20 cellular contexts compared by ENCODE assay signal in genomic region chr6:17501982-17502704, GRCh38.
DNase-seq lines count a peak whose midpoint lies in the region; ATAC-seq and TF ChIP-seq lines count a peak whose summit lies in the region.
"Had no signal": no experiment of that assay in that cellular context is flagged by ENCODE, and none has a peak within 500 bp of the region (broad histone marks: within the 10 kb centered on the region; RNA-seq: fewer than 3 reads in every experiment).

No MANE protein-coding gene starts in this region.

- no peak overlapping the region for H3K23ac ChIP-seq in mesenchymal stem cell (ENCODE audit: low read length in 2 of 2)

- H3K4me2 ChIP-seq in mesenchymal stem cell (ENCODE audit: low read length, poor library complexity, severe bottlenecking): no peak overlapping the region
- H3K4me2 ChIP-seq: BLaER1 treated with 17β-estradiol and CSF1 and Interleukin-3, amounts not matched to agents 10 nM and 100 nM had no signal

- H3K9me3 Mint-ChIP-seq in activated CD4-positive, alpha-beta memory T cell treated with anti-CD3 and anti-CD28 coated beads for 36 hours: no peaks in the 10 kb centered on the region
- H3K9me3 Mint-ChIP-seq: CD8-positive, alpha-beta T cell had no signal

- H4K91ac ChIP-seq in mesenchymal stem cell (ENCODE audit: low read length): no peak overlapping the region

- DNase-seq in EH (ENCODE audit: low read depth): peak; percentile 13
- peak; percentile 5 for DNase-seq in amniotic epithelial cell (ENCODE audit: low read depth)
- peak; percentile 21 for DNase-seq in mesenchymal stem cell
- no peak for DNase-seq in gastrocnemius medialis
- no peak for DNase-seq in substantia nigra (lab: John Stamatoyannopoulos, UW)
- DNase-seq in activated CD4-positive, alpha-beta memory T cell treated with anti-CD3 and anti-CD28 coated beads for 36 hours: no peak
- DNase-seq in middle frontal gyrus (ENCODE audit: extremely low spot score, low spot score): no peak
- DNase-seq: ACHN; CD8-positive, alpha-beta T cell; DMS153; GM23248; KG1; NCI-H1105 treated with DMSO at 0.1 percent for 48 hours; NCI-H2029 treated with DMSO at 0.1 percent for 48 hours; NCI-H526 had no signal

- H3K79me1 ChIP-seq in mesenchymal stem cell (replicated peaks; ENCODE audit: low read length, poor library complexity, severe bottlenecking): peaks cover 13% of the 10 kb centered on the region

- H2BK5ac ChIP-seq in mesenchymal stem cell (ENCODE audit: low read depth, low read length, poor library complexity, severe bottlenecking): no peak overlapping the region

- no peak for TF ChIP-seq POLR2A in gastrocnemius medialis (IDR thresholded peaks at IDR 0.05)

- H3K4me1 Mint-ChIP-seq in activated CD4-positive, alpha-beta memory T cell treated with anti-CD3 and anti-CD28 coated beads for 36 hours (ENCODE audit: low read depth): no peaks in the 10 kb centered on the region

- H3K9me3 ChIP-seq in mesenchymal stem cell (ENCODE audit: control insufficient read depth, low read length) (no peaks in the 10 kb centered on the region), gastrocnemius medialis (no peaks in the 10 kb centered on the region)
- H3K9me3 ChIP-seq: BLaER1 treated with 17β-estradiol and CSF1 and Interleukin-3, amounts not matched to agents 10 nM and 100 nM; HAP-1; SJSA1 had no signal

- intact Hi-C loops in gastrocnemius medialis (cut with DNase I; ENCODE audit: low total_unique reads): no loop called here
- intact Hi-C loops in activated CD4-positive, alpha-beta memory T cell treated with anti-CD3 and anti-CD28 coated beads for 36 hours (cut with micrococcal nuclease): no loop called here

- H3K27me3 ChIP-seq in mesenchymal stem cell (ENCODE audit: control insufficient read depth in 1 of 2, insufficient read depth in 1 of 2, low read length in 2 of 2) (no peaks in the 10 kb centered on the region), gastrocnemius medialis (no peaks in the 10 kb centered on the region)
- H3K27me3 ChIP-seq: BLaER1 treated with 17β-estradiol and CSF1 and Interleukin-3, amounts not matched to agents 10 nM and 100 nM; SJSA1 had no signal

- WGBS in mesenchymal stem cell: 83% methylated on average over 3 of the region's 3 CpGs

- H2BK120ac ChIP-seq in mesenchymal stem cell (ENCODE audit: low read depth, low read length): no peak overlapping the region

- H3K27me3 Mint-ChIP-seq in activated CD4-positive, alpha-beta memory T cell treated with anti-CD3 and anti-CD28 coated beads for 36 hours: peaks cover 7% of the 10 kb centered on the region

- H3K27ac Mint-ChIP-seq in activated CD4-positive, alpha-beta memory T cell treated with anti-CD3 and anti-CD28 coated beads for 36 hours: no peak overlapping the region
- H3K27ac Mint-ChIP-seq: CD8-positive, alpha-beta T cell had no signal

- H3K36me3 ChIP-seq in mesenchymal stem cell (ENCODE audit: control insufficient read depth in 1 of 2, insufficient read depth in 2 of 2, low read depth in 1 of 2, low read length in 2 of 2) (peaks cover 0 to 2% of the 10 kb centered on the region in 2 experiments), gastrocnemius medialis (no peaks in the 10 kb centered on the region)
- H3K36me3 ChIP-seq: HAP-1 had no signal

- no peak overlapping the region for H2BK15ac ChIP-seq in mesenchymal stem cell (ENCODE audit: low read depth, poor library complexity, severe bottlenecking)

- CTCF ChIA-PET in activated CD4-positive, alpha-beta memory T cell treated with anti-CD3 and anti-CD28 coated beads for 36 hours (lab: Charles Lee): interaction anchor here (1.3 kb wide), 1 partner anchor 82 kb away, joined by 8 read pairs; no protein-coding TSS in a partner anchor

- ATAC-seq in gastrocnemius medialis: no peak
- ATAC-seq: CD8-positive, alpha-beta T cell; Right ventricle myocardium inferior had no signal

- H3K4me1 ChIP-seq in mesenchymal stem cell (ENCODE audit: control insufficient read depth, insufficient read depth, low read depth, low read length): peaks cover 3% of the 10 kb centered on the region
- H3K4me1 ChIP-seq in gastrocnemius medialis: peaks cover 7 to 16% of the 10 kb centered on the region in 2 donors
- H3K4me1 ChIP-seq: BLaER1 treated with 17β-estradiol and CSF1 and Interleukin-3, amounts not matched to agents 10 nM and 100 nM had no signal

- peak overlapping the region in 1 of 2 experiments; percentile 24 for H3K4ac ChIP-seq in mesenchymal stem cell (ENCODE audit: low read depth in 1 of 2, low read length in 2 of 2)

- no peak overlapping the region for H3K9ac ChIP-seq in mesenchymal stem cell (ENCODE audit: low read length)
- H3K9ac ChIP-seq: BLaER1 treated with 17β-estradiol and CSF1 and Interleukin-3, amounts not matched to agents 10 nM and 100 nM; GM23248 had no signal

- H2AFZ ChIP-seq in mesenchymal stem cell (ENCODE audit: low read depth, low read length): no peak overlapping the region
- H2AFZ ChIP-seq: GM23248 had no signal

- POLR2A ChIA-PET in activated CD4-positive, alpha-beta memory T cell treated with anti-CD3 and anti-CD28 coated beads for 36 hours (lab: Charles Lee): no interaction called here

- in situ Hi-C loops in gastrocnemius medialis (cut with MboI; ENCODE audit: low sequenced_read_pairs in 4 of 4): no loop called here

- H3K27ac ChIP-seq in mesenchymal stem cell (ENCODE audit: low read length, poor library complexity, severe bottlenecking): no peak overlapping the region
- peak overlapping the region; percentile 51 to 74 (median 63) for H3K27ac ChIP-seq in gastrocnemius medialis
- no peak overlapping the region for H3K27ac ChIP-seq in substantia nigra (ENCODE audit: low read depth, low read length, poor library complexity, severe bottlenecking)
- H3K27ac ChIP-seq: BLaER1 treated with 17β-estradiol and CSF1 and Interleukin-3, amounts not matched to agents 10 nM and 100 nM; GM23248; HL-60; SJSA1 had no signal

- no peaks in the 10 kb centered on the region for H3K36me3 Mint-ChIP-seq in activated CD4-positive, alpha-beta memory T cell treated with anti-CD3 and anti-CD28 coated beads for 36 hours
- H3K36me3 Mint-ChIP-seq: CD8-positive, alpha-beta T cell had no signal

- no peak overlapping the region for H3K14ac ChIP-seq in mesenchymal stem cell (ENCODE audit: low read length in 2 of 2)

- H3K18ac ChIP-seq in mesenchymal stem cell (ENCODE audit: low read depth in 1 of 2, low read length in 2 of 2): peak overlapping the region in 1 of 2 experiments; percentile 55

- TF ChIP-seq CTCF in gastrocnemius medialis (IDR thresholded peaks at IDR 0.05 in 4 of 5, conservative IDR thresholded peaks at IDR 0.05 in 1 of 5): no peak

- no peak overlapping the region for H2AK5ac ChIP-seq in mesenchymal stem cell (ENCODE audit: low read length, severe bottlenecking)

- H3K4me3 ChIP-seq in mesenchymal stem cell (ENCODE audit: insufficient read depth in 1 of 2, low read depth in 1 of 2, low read length in 2 of 2) (no peak overlapping the region), gastrocnemius medialis (no peak overlapping the region)
- H3K4me3 ChIP-seq: BLaER1 treated with 17β-estradiol and CSF1 and Interleukin-3, amounts not matched to agents 10 nM and 100 nM; GM23248; HAP-1; SJSA1 had no signal

- H2BK12ac ChIP-seq in mesenchymal stem cell (ENCODE audit: low read length in 2 of 2): no peak overlapping the region

- H3K4me3 Mint-ChIP-seq in activated CD4-positive, alpha-beta memory T cell treated with anti-CD3 and anti-CD28 coated beads for 36 hours: no peak overlapping the region
- H3K4me3 Mint-ChIP-seq: CD8-positive, alpha-beta T cell had no signal

- no peak overlapping the region for H4K8ac ChIP-seq in mesenchymal stem cell (ENCODE audit: low read length)

Comparison
In these comparisons a context has a peak if more than half of its experiments do, and no peak if none do; other contexts are left out.
1. DNase-seq: peak in EH (single experiment), amniotic epithelial cell (single experiment) and mesenchymal stem cell (single experiment); none in gastrocnemius medialis (0 of 2), substantia nigra (0 of 49), activated CD4-positive, alpha-beta memory T cell treated with anti-CD3 and anti-CD28 coated beads for 36 hours (single experiment) and middle frontal gyrus (single experiment).
2. H3K27ac ChIP-seq: peak in gastrocnemius medialis (4 of 4); none in mesenchymal stem cell (single experiment) and substantia nigra (single experiment).